ENCODE assay signal across 8 cellular contexts in the genomic region with DNA sequence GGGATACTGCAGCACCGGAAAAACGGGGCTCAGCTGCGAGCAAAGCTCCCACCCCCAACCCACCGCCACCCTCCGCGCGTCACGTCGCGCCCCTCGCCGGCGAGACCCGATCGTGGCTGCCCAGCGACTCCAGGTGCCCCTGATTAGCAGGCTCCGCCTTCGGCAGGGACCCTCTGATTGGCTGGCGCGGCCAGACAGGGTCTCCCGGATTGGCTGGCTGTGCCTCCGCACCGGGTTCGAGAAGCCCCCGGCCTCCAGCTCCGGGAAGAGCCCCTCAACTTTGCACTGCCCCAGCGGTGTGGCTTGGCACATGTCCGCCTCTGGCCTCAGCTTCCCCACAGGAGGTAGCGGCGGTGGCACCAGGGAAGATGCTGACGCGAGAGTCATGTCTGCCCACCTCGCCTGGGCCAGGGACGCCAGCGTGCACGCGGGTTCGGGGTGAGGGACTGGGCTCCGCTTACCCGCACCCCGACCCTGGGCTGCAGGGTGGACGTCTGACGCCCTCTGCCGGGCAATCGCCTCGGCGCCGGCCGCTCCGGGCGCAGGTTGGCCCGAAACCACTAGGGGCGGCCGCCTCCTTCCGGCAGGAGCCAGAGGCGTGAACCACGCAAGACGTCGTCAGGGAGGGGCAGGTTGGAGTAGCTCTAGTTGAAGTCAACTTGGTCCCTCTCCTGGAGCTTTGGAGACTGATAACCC. TPM values are rescaled to one million over a fixed set of nuclear protein-coding genes. Genes with fewer than 3 reads are reported as not detected.
DNase-seq lines count a peak whose midpoint lies in the region; ATAC-seq, FAIRE-seq and TF ChIP-seq lines count a peak whose summit lies in the region.

No MANE protein-coding gene starts in this region.

- 0 out of 2 replicates have a peak, but pooled peaks have one; percentile 12 for TF ChIP-seq POLR2A in H54 (IDR thresholded peaks at IDR 0.05; ENCODE audit: low read depth, low read length)

- peak overlapping the region; percentile 27 to 68 (median 50) for H3K4me3 ChIP-seq in pancreas
- peak overlapping the region; percentile 43 to 56 for H3K4me3 ChIP-seq in tibial artery

- FAIRE-seq in G401.6 (lab: Jason Lieb, UNC) (peak; percentile 69), H54 (lab: Jason Lieb, UNC) (no peak), pancreas (lab: Jason Lieb, UNC) (no peak)

- peak overlapping the region; percentile 85 for H3K4me3 Mint-ChIP-seq in glutamatergic neuron (ENCODE audit: unreplicated experiment)

- 0 to 1% methylated on average over 51 to 59 of the region's 59 CpGs for WGBS in pancreas, 2 donors

- H3K9me3 ChIP-seq in pancreas (no peaks in the 10 kb centered on the region), tibial artery (no peaks in the 10 kb centered on the region)

- peaks cover 22% of the 10 kb centered on the region for H3K4me1 Mint-ChIP-seq in glutamatergic neuron (ENCODE audit: low read depth, unreplicated experiment)

- H3K27me3 Mint-ChIP-seq in glutamatergic neuron (ENCODE audit: unreplicated experiment) = peaks cover 34% of the 10 kb centered on the region

- H3K27me3 ChIP-seq in pancreas (no peaks in the 10 kb centered on the region), tibial artery (no peaks in the 10 kb centered on the region)

- peak overlapping the region; percentile 82 for H3K27ac Mint-ChIP-seq in glutamatergic neuron (ENCODE audit: unreplicated experiment)

- peak; percentile 94 for TF ChIP-seq CTCF in glutamatergic neuron (IDR thresholded peaks at IDR 0.05; ENCODE audit: partially characterized antibody, unreplicated experiment)
- peak; percentile 99 to 100 (median 100) for TF ChIP-seq CTCF in pancreas (IDR thresholded peaks at IDR 0.05)
- TF ChIP-seq CTCF in tibial artery (IDR thresholded peaks at IDR 0.05) = peak; percentile 100

- no peaks in the 10 kb centered on the region for H3K36me3 Mint-ChIP-seq in glutamatergic neuron (ENCODE audit: unreplicated experiment)

- H3K36me3 ChIP-seq in pancreas (no peaks in the 10 kb centered on the region), tibial artery (peaks cover 0 to 18% (median 4%) of the 10 kb centered on the region in 3 donors)

- peak; percentile 71 to 81 (median 72) for ATAC-seq in pancreas

- peak overlapping the region; percentile 54 to 100 (median 88) for H3K27ac ChIP-seq in pancreas
- peak overlapping the region; percentile 100 for H3K27ac ChIP-seq in tibial artery

- intact Hi-C loops in pancreas (cut with DNase I) (loop anchor here in 1 of 3 donors (10.0 kb wide), 1 partner anchor 91 kb away; a partner anchor contains a TSS), tibial artery (cut with DNase I; ENCODE audit: low total_unique reads) (loop anchor here (1.0 to 5.0 kb wide), 3 partner anchors 18 to 97 kb away; a partner anchor contains a TSS)

- H3K4me1 ChIP-seq in pancreas = peaks cover 34 to 43% (median 41%) of the 10 kb centered on the region in 3 donors
- H3K4me1 ChIP-seq in tibial artery = peaks cover 0 to 60% (median 55%) of the 10 kb centered on the region in 4 donors

- DNase-seq in H54 (ENCODE audit: insufficient read length, low spot score) (no peak), LoVo (ENCODE audit: low spot score) (peak; percentile 99), SK-N-DZ (ENCODE audit: low spot score) (peak; percentile 84), glutamatergic neuron (peak; percentile 92), pancreas (peak; percentile 86 to 96 (median 94)), tibial artery (peak; percentile 84 to 93)
- DNase-seq in activated naive CD4-positive, alpha-beta T cell treated with anti-CD3 and anti-CD28 coated beads, Interleukin-2, amount 50 U/mL, for 16 hours = peak; percentile 96

- peaks cover 30% of the 10 kb centered on the region for H3K9me3 Mint-ChIP-seq in glutamatergic neuron (ENCODE audit: unreplicated experiment)

RNA-seq across cellular contexts. Expression of a gene that starts 0.5 kb away (rescaled TPM):
- polyA plus RNA-seq in SK-N-DZ (2014; cell fraction: cytosol; rRNA removed) = 0.90 and 3.7 TPM in 2 replicates
- polyA plus RNA-seq in SK-N-DZ (2014; cell fraction: nucleus; rRNA removed) = 57.6 and 75.5 TPM in 2 replicates
- total RNA-seq in glutamatergic neuron (ENCODE audit: unreplicated experiment) (31.1 TPM), pancreas (10 to 100 TPM in 1 of 6 donors, 1 to 10 TPM in 5; 3.6 to 12.6 (median 4.9) TPM)
- 1 to 10 TPM; 2.8 to 5.6 TPM for polyA plus RNA-seq in pancreas

RNA-seq across cellular contexts. Expression of a gene that starts 9.8 kb away (rescaled TPM):
- 3.3 and 4.6 TPM in 2 replicates for polyA plus RNA-seq in SK-N-DZ (2014; cell fraction: cytosol; rRNA removed)
- polyA plus RNA-seq in SK-N-DZ (2014; cell fraction: nucleus; rRNA removed) = 3.4 and 6.6 TPM in 2 replicates
- total RNA-seq in glutamatergic neuron (ENCODE audit: unreplicated experiment) (35.0 TPM), pancreas (10 to 100 TPM; 10.5 to 16.3 (median 12.2) TPM)
- polyA plus RNA-seq in pancreas = 10 to 100 TPM in 1 of 2 donors, 1 to 10 TPM in 1; 9.2 to 18.5 TPM
